In genomic region chr5:169923988-169924387, GRCh38 we compare ENCODE assay signal across 17 cellular contexts.
DNase-seq lines count a peak whose midpoint lies in the region; ATAC-seq and TF ChIP-seq lines count a peak whose summit lies in the region.
"Had no signal": no experiment of that assay in that cellular context is flagged by ENCODE, and none has a peak within 500 bp of the region (broad histone marks: within the 10 kb centered on the region; RNA-seq: fewer than 3 reads in every experiment).

No MANE protein-coding gene starts in this region.

- no peak overlapping the region for H3K4me3 Mint-ChIP-seq in nephron progenitor cell
- H3K4me3 Mint-ChIP-seq: activated naive CD4-positive, alpha-beta T cell treated with anti-CD3 and anti-CD28 coated beads, Interleukin-2, amount 10 ng/mL, durations not matched to agents 7 days and 5 days; T-helper 2 cell treated with Interferon-gamma antibody and Interleukin-4, amounts not matched to agents 5 μg/mL and 100 μg/mL, for 36 hours; type B pancreatic cell had no signal

- H3K36me3 Mint-ChIP-seq in nephron progenitor cell (ENCODE audit: low read depth): no peaks in the 10 kb centered on the region
- H3K36me3 Mint-ChIP-seq: type B pancreatic cell had no signal

- H3K27ac Mint-ChIP-seq in nephron progenitor cell: no peak overlapping the region
- H3K27ac Mint-ChIP-seq: activated naive CD4-positive, alpha-beta T cell treated with anti-CD3 and anti-CD28 coated beads, Interleukin-2, amount 10 ng/mL, durations not matched to agents 7 days and 5 days; T-helper 2 cell treated with Interferon-gamma antibody and Interleukin-4, amounts not matched to agents 5 μg/mL and 100 μg/mL, for 36 hours; type B pancreatic cell had no signal

- H3K4me3 ChIP-seq in NB4 (ENCODE audit: low read depth, low read length): no peak overlapping the region
- H3K4me3 ChIP-seq in brain microvascular endothelial cell (ENCODE audit: low read depth, low read length): no peak overlapping the region
- H3K4me3 ChIP-seq: mucosa of descending colon had no signal

- in situ Hi-C loops in brain microvascular endothelial cell (cut with HindIII; ENCODE audit: low pct_ligation_motif_present, low sequenced_read_pairs): no loop called here

- peak; percentile 48 for ATAC-seq in GM21619 (IDR thresholded peaks at IDR 0.05; ENCODE audit: unreplicated experiment)
- no peak for ATAC-seq in GM21526 (IDR thresholded peaks at IDR 0.05; ENCODE audit: low FRiP score, unreplicated experiment)
- ATAC-seq: mucosa of descending colon had no signal

- no peaks in the 10 kb centered on the region for H3K36me3 ChIP-seq in brain microvascular endothelial cell (replicated peaks)

- H3K9me3 Mint-ChIP-seq in nephron progenitor cell: no peaks in the 10 kb centered on the region
- H3K9me3 Mint-ChIP-seq: activated naive CD4-positive, alpha-beta T cell treated with anti-CD3 and anti-CD28 coated beads, Interleukin-2, amount 10 ng/mL, durations not matched to agents 7 days and 5 days; T-helper 2 cell treated with Interferon-gamma antibody and Interleukin-4, amounts not matched to agents 5 μg/mL and 100 μg/mL, for 36 hours; type B pancreatic cell had no signal

- H3K4me1 Mint-ChIP-seq in nephron progenitor cell: peaks cover 17% of the 10 kb centered on the region
- H3K4me1 Mint-ChIP-seq: activated naive CD4-positive, alpha-beta T cell treated with anti-CD3 and anti-CD28 coated beads, Interleukin-2, amount 10 ng/mL, durations not matched to agents 7 days and 5 days had no signal

- peaks cover 5% of the 10 kb centered on the region for H3K27me3 Mint-ChIP-seq in nephron progenitor cell (ENCODE audit: low read depth, poor library complexity)
- H3K27me3 Mint-ChIP-seq: activated naive CD4-positive, alpha-beta T cell treated with anti-CD3 and anti-CD28 coated beads, Interleukin-2, amount 10 ng/mL, durations not matched to agents 7 days and 5 days had no signal

- no peaks in the 10 kb centered on the region for H3K27me3 ChIP-seq in brain microvascular endothelial cell (replicated peaks)

- H3K27ac ChIP-seq in brain microvascular endothelial cell: no peak overlapping the region

- DNase-seq in NCI-H82 (lab: John Stamatoyannopoulos, UW): peak; percentile 56
- no peak for DNase-seq in NCI-H82 treated with DMSO at 0.1 percent for 48 hours (lab: John Stamatoyannopoulos, UW; ENCODE audit: unreplicated experiment)
- DNase-seq in NB4 (ENCODE audit: low read depth): peak; percentile 20
- peak; percentile 21 for DNase-seq in nephron progenitor cell
- no peak for DNase-seq in DMS153 (lab: John Stamatoyannopoulos, UW)
- DNase-seq in brain microvascular endothelial cell: no peak
- DNase-seq: activated CD4-positive, alpha-beta T cell treated with anti-CD3 and anti-CD28 coated beads, Interleukin-2, amount 50 U/mL, for 48 hours; activated naive CD4-positive, alpha-beta T cell treated with anti-CD3 and anti-CD28 coated beads, Interleukin-2, amount 10 ng/mL, durations not matched to agents 7 days and 5 days; caudate nucleus; kidney; mucosa of descending colon; NCI-H2081 treated with DMSO at 0.1 percent for 48 hours; RPMI8226 had no signal

- no peak for TF ChIP-seq POLR2A in NB4 (IDR thresholded peaks at IDR 0.05; ENCODE audit: extremely low read depth, insufficient read length)

- TF ChIP-seq CTCF in NB4 (IDR thresholded peaks at IDR 0.05; ENCODE audit: low read depth, low read length) (no peak), nephron progenitor cell (IDR thresholded peaks at IDR 0.05) (no peak), brain microvascular endothelial cell (IDR thresholded peaks at IDR 0.05; ENCODE audit: low read depth, low read length, missing control alignments) (no peak)

Comparison
In these comparisons a context has a peak if more than half of its experiments do, and no peak if none do; other contexts are left out.
1. DNase-seq: peak in NCI-H82 (single experiment), NB4 (single experiment) and nephron progenitor cell (single experiment); none in NCI-H82 treated with DMSO at 0.1 percent for 48 hours (single experiment), DMS153 (single experiment) and brain microvascular endothelial cell (single experiment).